13 cellular contexts compared by ENCODE assay signal in the genomic region with DNA sequence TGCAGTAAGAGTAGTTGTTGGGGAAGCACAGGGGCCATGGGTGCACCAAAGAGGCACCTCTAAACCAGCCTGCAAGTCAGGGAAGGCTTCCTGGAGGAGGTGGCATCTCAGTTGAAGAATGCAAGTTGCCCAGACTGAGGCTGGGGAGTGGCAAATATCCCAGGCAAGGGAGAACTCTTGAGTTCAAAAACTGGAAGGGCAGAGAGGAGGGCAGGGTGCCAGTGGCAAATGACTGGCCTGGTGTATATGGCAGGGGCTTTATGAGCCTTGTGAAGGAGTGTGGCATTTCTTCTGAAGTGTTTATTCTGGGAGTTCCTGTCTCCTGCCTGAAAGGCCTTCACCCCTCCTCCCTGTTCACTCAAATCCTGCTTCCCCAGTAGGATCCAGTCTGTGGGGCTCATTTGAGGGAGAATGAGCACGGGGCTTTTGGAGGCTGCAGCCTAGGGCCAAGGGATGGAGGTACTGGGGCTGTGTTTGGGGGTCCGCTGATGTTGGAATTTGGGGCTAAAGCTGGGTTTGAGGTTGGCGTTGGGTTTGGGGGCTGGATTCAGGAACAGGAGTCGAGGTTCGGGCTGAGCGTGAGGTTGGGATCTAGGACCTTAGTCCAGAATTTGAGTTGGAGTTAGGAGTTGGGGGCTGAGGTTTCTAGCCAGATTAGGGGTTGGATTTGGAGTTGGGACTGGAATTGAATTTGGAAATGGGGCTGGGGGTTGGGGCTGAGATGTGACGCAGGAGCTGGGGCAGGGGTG. TPM values are rescaled to one million over a fixed set of nuclear protein-coding genes. Genes with fewer than 3 reads are reported as not detected.
A peak's percentile ranks its signal among the peaks of the same experiment; 100 is the strongest.
DNase-seq lines count a peak whose midpoint lies in the region; ATAC-seq and TF ChIP-seq lines count a peak whose summit lies in the region.
"Had no signal": no experiment of that assay in that cellular context is flagged by ENCODE, and none has a peak within 500 bp of the region (broad histone marks: within the 10 kb centered on the region; RNA-seq: fewer than 3 reads in every experiment).

TMEM125 (plus strand) TSS at position 357 of the 749 bp plus-strand sequence. CDS start 2,740 bp downstream, outside the sequence.

- peak within 1 kb of the TSS in 20 of 59 donors; percentile 6 to 44 (median 18) for H3K4me3 ChIP-seq in dorsolateral prefrontal cortex
- H3K4me3 ChIP-seq in mucosa of stomach (ENCODE audit: low read length), result peak within 1 kb of the TSS; percentile 3
- H3K4me3 ChIP-seq: psoas muscle had no signal

- intact Hi-C loops in CD14-positive monocyte (cut with micrococcal nuclease) (no loop called here), dorsolateral prefrontal cortex (cut with DNase I) (no loop called here)

- H3K27ac Mint-ChIP-seq in CD14-positive monocyte, result no peak within 1 kb of the TSS
- no peak within 1 kb of the TSS for H3K27ac Mint-ChIP-seq in activated CD4-positive, alpha-beta T cell treated with anti-CD3 and anti-CD28 coated beads, Interleukin-2, amount 10 ng/mL, durations not matched to agents 7 days and 5 days

- ATAC-seq in GM19395 (IDR thresholded peaks at IDR 0.05; ENCODE audit: unreplicated experiment) (no peak), GM19463 (IDR thresholded peaks at IDR 0.05; ENCODE audit: unreplicated experiment) (no peak)
- ATAC-seq: psoas muscle had no signal

- H3K4me3 Mint-ChIP-seq in CD14-positive monocyte, result peak within 1 kb of the TSS; percentile 65 to 76
- H3K4me3 Mint-ChIP-seq in activated CD4-positive, alpha-beta T cell treated with anti-CD3 and anti-CD28 coated beads, Interleukin-2, amount 10 ng/mL, durations not matched to agents 7 days and 5 days, result no peak within 1 kb of the TSS

- H3K27me3 Mint-ChIP-seq in CD14-positive monocyte (ENCODE audit: low read depth in 3 of 3), result peaks cover 2 to 11% (median 9%) of the 10 kb centered on the region in 3 donors
- peaks cover 3% of the 10 kb centered on the region for H3K27me3 Mint-ChIP-seq in activated CD4-positive, alpha-beta T cell treated with anti-CD3 and anti-CD28 coated beads, Interleukin-2, amount 10 ng/mL, durations not matched to agents 7 days and 5 days

- POLR2A ChIA-PET in activated CD4-positive, alpha-beta T cell treated with anti-CD3 and anti-CD28 coated beads, Interleukin-2, amount 10 ng/mL, durations not matched to agents 7 days and 5 days (lab: Charles Lee), result no interaction called here

- CTCF ChIA-PET in activated CD4-positive, alpha-beta T cell treated with anti-CD3 and anti-CD28 coated beads, Interleukin-2, amount 10 ng/mL, durations not matched to agents 7 days and 5 days (lab: Charles Lee), result interaction anchor here (1.3 kb wide), 1 partner anchor 9 kb away, joined by 4 read pairs; no protein-coding TSS in a partner anchor

- peaks cover 39% of the 10 kb centered on the region for H3K4me1 ChIP-seq in mucosa of stomach (ENCODE audit: control insufficient read depth, insufficient read depth, low read length)
- H3K4me1 ChIP-seq: psoas muscle had no signal

- peaks cover 0 to 7% (median 2%) of the 10 kb centered on the region in 7 donors for H3K9me3 Mint-ChIP-seq in CD14-positive monocyte
- H3K9me3 Mint-ChIP-seq in activated CD4-positive, alpha-beta T cell treated with anti-CD3 and anti-CD28 coated beads, Interleukin-2, amount 10 ng/mL, durations not matched to agents 7 days and 5 days, result peaks cover 6% of the 10 kb centered on the region

- H3K36me3 ChIP-seq in mucosa of stomach (ENCODE audit: control insufficient read depth, insufficient read depth, low read length), result no peaks in the 10 kb centered on the region

- no peak for DNase-seq in CD14-positive monocyte (ENCODE audit: low spot score)
- DNase-seq in HT-29 (ENCODE audit: low spot score), result peak; percentile 23
- peak in 5 of 10 donors; percentile 4 to 30 (median 13) for DNase-seq in dorsolateral prefrontal cortex
- no peak for DNase-seq in OCI-M1 (lab: John Stamatoyannopoulos, UW)
- no peak for DNase-seq in activated CD4-positive, alpha-beta T cell treated with anti-CD3 and anti-CD28 coated beads, Interleukin-2, amount 10 ng/mL, durations not matched to agents 7 days and 5 days
- DNase-seq: dermis blood vessel endothelial cell, Kasumi-1, psoas muscle, T-helper 9 cell had no signal

- peaks cover 22% of the 10 kb centered on the region for H3K4me1 Mint-ChIP-seq in CD14-positive monocyte
- peaks cover 27% of the 10 kb centered on the region for H3K4me1 Mint-ChIP-seq in activated CD4-positive, alpha-beta T cell treated with anti-CD3 and anti-CD28 coated beads, Interleukin-2, amount 10 ng/mL, durations not matched to agents 7 days and 5 days

- peak within 1 kb of the TSS; percentile 65 for H3K9ac ChIP-seq in mucosa of stomach (ENCODE audit: low read length)

- TF ChIP-seq CTCF in CD14-positive monocyte (IDR thresholded peaks at IDR 0.05) (no peak), dorsolateral prefrontal cortex (IDR thresholded peaks at IDR 0.05 in 54 of 56, conservative IDR thresholded peaks at IDR 0.05 in 2 of 56; ENCODE audit: low read depth in 1 of 56, partially characterized antibody in 56 of 56) (no peak)

- no peaks in the 10 kb centered on the region for H3K36me3 Mint-ChIP-seq in CD14-positive monocyte
- peaks cover 7% of the 10 kb centered on the region for H3K36me3 Mint-ChIP-seq in activated CD4-positive, alpha-beta T cell treated with anti-CD3 and anti-CD28 coated beads, Interleukin-2, amount 10 ng/mL, durations not matched to agents 7 days and 5 days (ENCODE audit: low read depth)

- H3K27me3 ChIP-seq in dorsolateral prefrontal cortex (peaks cover 0 to 7% (median 0%) of the 10 kb centered on the region in 45 donors), mucosa of stomach (ENCODE audit: control insufficient read depth, insufficient read depth, low read length) (no peaks in the 10 kb centered on the region)

- H3K9me3 ChIP-seq in mucosa of stomach (ENCODE audit: control insufficient read depth, low read length), result no peaks in the 10 kb centered on the region
- H3K9me3 ChIP-seq: psoas muscle had no signal

- H3K27ac ChIP-seq in dorsolateral prefrontal cortex, result peak within 1 kb of the TSS in 22 of 59 donors; percentile 11 to 100 (median 96)
- H3K27ac ChIP-seq: psoas muscle had no signal

RNA-seq across cellular contexts. Expression of gene TMEM125, which starts in this region (rescaled TPM):
- polyA plus RNA-seq in CD14-positive monocyte, result not detected
- total RNA-seq in HT-29 (2014; rRNA removed; shearing (Covaris generic)), result 64.2 and 65.2 TPM in 2 replicates
- total RNA-seq in dorsolateral prefrontal cortex, result 10 to 100 TPM in 68 of 120 experiments, 1 to 10 TPM in 52; 1.0 to 62.8 (median 11.5) TPM
- not detected for total RNA-seq in activated CD4-positive, alpha-beta T cell treated with anti-CD3 and anti-CD28 coated beads, Interleukin-2, amount 10 ng/mL, durations not matched to agents 7 days and 5 days
- total RNA-seq: dermis blood vessel endothelial cell, psoas muscle, subcutaneous adipose tissue had no signal
- polyA plus RNA-seq: psoas muscle had no signal
